8 cellular contexts compared by ENCODE assay signal in genomic region chr16:29816694-29817441, GRCh38. TPM values are rescaled to one million over a fixed set of nuclear protein-coding genes. Genes with fewer than 3 reads are reported as not detected.
DNase-seq lines count a peak whose midpoint lies in the region; ATAC-seq and TF ChIP-seq lines count a peak whose summit lies in the region.

No MANE protein-coding gene starts in this region.

- no peaks in the 10 kb centered on the region for H4K20me1 ChIP-seq in PC-3 (ENCODE audit: low read length)

- H3K79me2 ChIP-seq in PC-3 (ENCODE audit: low read length) (peaks cover 32% of the 10 kb centered on the region), trophoblast cell (ENCODE audit: control insufficient read depth, insufficient read depth, low read length, poor library complexity) (peaks cover 9% of the 10 kb centered on the region)

- H2AFZ ChIP-seq in PC-3 (ENCODE audit: low read length): peak overlapping the region; percentile 89
- peak overlapping the region; percentile 82 for H2AFZ ChIP-seq in trophoblast cell (ENCODE audit: insufficient read depth, low read length, poor library complexity)

- H2BK120ac ChIP-seq in trophoblast cell (ENCODE audit: insufficient read depth, low read length, poor library complexity): peak overlapping the region; percentile 61

- H3K14ac ChIP-seq in trophoblast cell (ENCODE audit: low read length): peak overlapping the region; percentile 72

- peak overlapping the region; percentile 95 for H3K4me3 ChIP-seq in PC-3 (ENCODE audit: low read length)
- peak overlapping the region; percentile 57 to 80 (median 71) for H3K4me3 ChIP-seq in heart right ventricle
- H3K4me3 ChIP-seq in trophoblast cell (ENCODE audit: low read depth, low read length): peak overlapping the region; percentile 78

- no TSS peak for BruUV-seq in PC-3 (replicated peaks; lab: Mats Ljungman, UMichigan)

- no peaks in the 10 kb centered on the region for H3K9me3 Mint-ChIP-seq in activated naive CD4-positive, alpha-beta T cell treated with anti-CD3 and anti-CD28 coated beads, Interleukin-2, amount 50 U/mL, for 72 hours

- POLR2A ChIA-PET in PC-3 (lab: Charles Lee; ENCODE audit: unreplicated experiment): no interaction called here

- no peak overlapping the region for H3K23ac ChIP-seq in trophoblast cell (ENCODE audit: low read length)

- H3K36me3 Mint-ChIP-seq in activated naive CD4-positive, alpha-beta T cell treated with anti-CD3 and anti-CD28 coated beads, Interleukin-2, amount 50 U/mL, for 72 hours: peaks cover 43 to 49% of the 10 kb centered on the region in 2 donors

- H3K9me2 ChIP-seq in PC-3 (replicated peaks; ENCODE audit: low read length): no peaks in the 10 kb centered on the region

- peak overlapping the region; percentile 8 for H2AK5ac ChIP-seq in trophoblast cell (ENCODE audit: low read length)

- DNase-seq in AG20443 (ENCODE audit: low spot score) (peak; percentile 72), PC-3 (peak; percentile 49), heart right ventricle (peak; percentile 58 to 69), trophoblast cell (peak; percentile 45 to 70)
- DNase-seq in activated naive CD4-positive, alpha-beta T cell treated with anti-CD3 and anti-CD28 coated beads, Interleukin-2, amount 50 U/mL, for 72 hours (ENCODE audit: low spot score in 2 of 2): peak; percentile 74

- H4K91ac ChIP-seq in trophoblast cell (ENCODE audit: low read depth, low read length): peak overlapping the region; percentile 84

- peak overlapping the region; percentile 90 for H2BK5ac ChIP-seq in trophoblast cell (ENCODE audit: low read depth, low read length, poor library complexity)

- H3K27ac ChIP-seq in PC-3 (ENCODE audit: low read length): peak overlapping the region; percentile 70
- peak overlapping the region; percentile 77 to 96 (median 90) for H3K27ac ChIP-seq in heart right ventricle
- H3K27ac ChIP-seq in trophoblast cell (ENCODE audit: low read depth, low read length): peak overlapping the region; percentile 79

- peak overlapping the region; percentile 89 for H4K12ac ChIP-seq in trophoblast cell (ENCODE audit: low read depth, low read length)

- intact Hi-C loops in PC-3 (cut with micrococcal nuclease): loop anchor here (5.0 kb wide), 2 partner anchors 45 to 205 kb away; partner anchors contain the start of genes C16orf92 and CDIPT
- intact Hi-C loops in heart right ventricle (cut with DNase I): loop anchor here in 6 of 10 donors (1.0 to 10.0 kb wide), 7 partner anchors 27 to 838 kb away; partner anchors contain the start of genes CDIPT (in 5 of the 6), FBRS (in 1 of the 6), HIRIP3 (in 1 of the 6) and INO80E (in 1 of the 6)

- no peaks in the 10 kb centered on the region; the same call in none of the 2 replicates for H3K36me3 ChIP-seq in PC-3 (ENCODE audit: low read depth, low read length)
- H3K36me3 ChIP-seq in heart right ventricle: peaks cover 0 to 25% (median 0%) of the 10 kb centered on the region in 9 donors
- H3K36me3 ChIP-seq in trophoblast cell (ENCODE audit: control insufficient read depth in 1 of 2, insufficient read depth in 2 of 2, low read length in 2 of 2): peaks cover 11 to 13% of the 10 kb centered on the region in 2 experiments

- TF ChIP-seq CTCF in PC-3 (conservative IDR thresholded peaks at IDR 0.05; ENCODE audit: low read depth, low read length) (no peak), heart right ventricle (IDR thresholded peaks at IDR 0.05) (peak in 1 of 9 donors; percentile 7)

- no peak overlapping the region for H2BK12ac ChIP-seq in trophoblast cell (ENCODE audit: low read length)

- peaks cover 17% of the 10 kb centered on the region for H3K79me1 ChIP-seq in trophoblast cell (ENCODE audit: low read length)

- peaks cover 3% of the 10 kb centered on the region for H3F3A ChIP-seq in PC-3 (ENCODE audit: low read length, unreplicated experiment)

- peak overlapping the region; percentile 87 to 95 for H3K27ac Mint-ChIP-seq in activated naive CD4-positive, alpha-beta T cell treated with anti-CD3 and anti-CD28 coated beads, Interleukin-2, amount 50 U/mL, for 72 hours

- 3 to 4% methylated on average over 35 to 37 of the region's 37 CpGs for WGBS in heart right ventricle, 2 donors
- no CpG with 5 or more reads among the region's 37 CpGs for WGBS in trophoblast cell (ENCODE audit: extremely low coverage, insufficient coverage, insufficient read length)

- H4K8ac ChIP-seq in trophoblast cell (ENCODE audit: low read depth, low read length): peak overlapping the region; percentile 97

- H3K4me1 ChIP-seq in PC-3 (ENCODE audit: insufficient read depth, low read length) (peaks cover 47% of the 10 kb centered on the region), heart right ventricle (peaks cover 12 to 78% (median 65%) of the 10 kb centered on the region in 9 donors), trophoblast cell (ENCODE audit: control insufficient read depth in 1 of 2, insufficient read depth in 2 of 2, low read length in 2 of 2) (peaks cover 4 to 20% of the 10 kb centered on the region in 2 experiments)

- H3K9me3 ChIP-seq in PC-3 (ENCODE audit: low read length) (no peaks in the 10 kb centered on the region), heart right ventricle (no peaks in the 10 kb centered on the region), trophoblast cell (ENCODE audit: insufficient read depth, low read depth, low read length) (no peaks in the 10 kb centered on the region)

- CTCF ChIA-PET in PC-3 (lab: Charles Lee): interaction anchor here (0.6 kb wide), 2 partner anchors 12 to 21 kb away, joined by 3 read pairs; no protein-coding TSS in a partner anchor

- H3K4me2 ChIP-seq in PC-3 (ENCODE audit: low read length): peak overlapping the region; percentile 96
- H3K4me2 ChIP-seq in trophoblast cell (ENCODE audit: low read length): peak overlapping the region; percentile 96

- ATAC-seq in GM18511 (IDR thresholded peaks at IDR 0.05; ENCODE audit: unreplicated experiment) (peak; percentile 16), HG03354 (IDR thresholded peaks at IDR 0.05; ENCODE audit: poor library complexity, severe bottlenecking, unreplicated experiment) (peak; percentile 9), PC-3 (peak; percentile 21), heart right ventricle (peak; percentile 9 to 57 (median 46)), HG02938 (IDR thresholded peaks at IDR 0.05; ENCODE audit: unreplicated experiment) (no peak)
- peak; percentile 30 to 54 for ATAC-seq in activated naive CD4-positive, alpha-beta T cell treated with anti-CD3 and anti-CD28 coated beads, Interleukin-2, amount 50 U/mL, for 72 hours

- H3K27me3 ChIP-seq in PC-3 (ENCODE audit: low read length) (no peaks in the 10 kb centered on the region), heart right ventricle (peaks cover 0 to 11% (median 0%) of the 10 kb centered on the region in 7 donors), trophoblast cell (ENCODE audit: insufficient read depth, low read length) (no peaks in the 10 kb centered on the region)

- H3K4ac ChIP-seq in trophoblast cell (ENCODE audit: low read depth, low read length): peak overlapping the region; percentile 50

- H3K9ac ChIP-seq in PC-3 (ENCODE audit: low read length) (peak overlapping the region; percentile 90), trophoblast cell (ENCODE audit: low read length) (peak overlapping the region; percentile 94)

- H3K18ac ChIP-seq in trophoblast cell (ENCODE audit: low read length): peak overlapping the region; percentile 71

RNA-seq across cellular contexts. Expression of gene PAGR1, which starts 0.9 kb away (rescaled TPM):
- 53.8 and 76.7 TPM in 2 replicates for total RNA-seq in PC-3 (2014; rRNA removed)
- total RNA-seq in activated naive CD4-positive, alpha-beta T cell treated with anti-CD3 and anti-CD28 coated beads, Interleukin-2, amount 50 U/mL, for 72 hours: 10 to 100 TPM; 20.2 to 40.0 TPM
- 10 to 100 TPM in 9 of 10 donors, 1 to 10 TPM in 1; 9.6 to 14.8 (median 12.0) TPM for total RNA-seq in heart right ventricle
- 10 to 100 TPM; 28.7 to 35.1 TPM for polyA plus RNA-seq in heart right ventricle
- 33.5 and 34.4 TPM in 2 replicates for polyA plus RNA-seq in trophoblast cell (2013)

RNA-seq across cellular contexts. Expression of gene MVP, which starts 3.4 kb away (rescaled TPM):
- total RNA-seq in PC-3 (2014; rRNA removed) (27.3 and 36.1 TPM in 2 replicates), heart right ventricle (100 to 1,000 TPM in 1 of 10 donors, 10 to 100 TPM in 9; 24.5 to 122 (median 37.4) TPM)
- total RNA-seq in activated naive CD4-positive, alpha-beta T cell treated with anti-CD3 and anti-CD28 coated beads, Interleukin-2, amount 50 U/mL, for 72 hours: 100 to 1,000 TPM in 1 of 2 donors, 10 to 100 TPM in 1; 77.6 to 168 TPM
- 10 to 100 TPM; 50.9 to 53.0 TPM for polyA plus RNA-seq in heart right ventricle
- polyA plus RNA-seq in trophoblast cell (2013): 24.4 and 24.5 TPM in 2 replicates

RNA-seq across cellular contexts. Expression of gene PRRT2, which starts 4.9 kb away (rescaled TPM):
- total RNA-seq in PC-3 (2014; rRNA removed) (0.35 and 0.40 TPM in 2 replicates), heart right ventricle (1 to 10 TPM in 8 of 10 donors, under 1 TPM in 2; 0.74 to 2.4 (median 1.1) TPM)
- 1 to 10 TPM; 1.4 to 5.9 TPM for total RNA-seq in activated naive CD4-positive, alpha-beta T cell treated with anti-CD3 and anti-CD28 coated beads, Interleukin-2, amount 50 U/mL, for 72 hours
- polyA plus RNA-seq in heart right ventricle: 1 to 10 TPM in 1 of 2 donors, under 1 TPM in 1; 0.62 to 6.3 TPM
- polyA plus RNA-seq in trophoblast cell (2013): 3.9 and 4.1 TPM in 2 replicates

RNA-seq across cellular contexts. Expression of gene MAZ, which starts 10.5 kb away (rescaled TPM):
- 279 and 358 TPM in 2 replicates for total RNA-seq in PC-3 (2014; rRNA removed)
- total RNA-seq in activated naive CD4-positive, alpha-beta T cell treated with anti-CD3 and anti-CD28 coated beads, Interleukin-2, amount 50 U/mL, for 72 hours: 100 to 1,000 TPM; 285 to 386 TPM
- total RNA-seq in heart right ventricle: 100 to 1,000 TPM in 2 of 10 donors, 10 to 100 TPM in 8; 44.2 to 115 (median 60.5) TPM
- 100 to 1,000 TPM in 1 of 2 donors, 10 to 100 TPM in 1; 73.8 to 114 TPM for polyA plus RNA-seq in heart right ventricle
- 151 and 161 TPM in 2 replicates for polyA plus RNA-seq in trophoblast cell (2013)

RNA-seq across cellular contexts. Expression of gene KIF22, which starts 26.3 kb away (rescaled TPM):
- total RNA-seq in PC-3 (2014; rRNA removed) (87.6 and 93.1 TPM in 2 replicates), heart right ventricle (10 to 100 TPM; 28.6 to 48.2 (median 38.6) TPM)
- 100 to 1,000 TPM; 151 to 268 TPM for total RNA-seq in activated naive CD4-positive, alpha-beta T cell treated with anti-CD3 and anti-CD28 coated beads, Interleukin-2, amount 50 U/mL, for 72 hours
- 100 to 1,000 TPM in 1 of 2 donors, 10 to 100 TPM in 1; 16.3 to 136 TPM for polyA plus RNA-seq in heart right ventricle
- polyA plus RNA-seq in trophoblast cell (2013): 75.9 and 76.3 TPM in 2 replicates
